ENCODE assay signal across 3 cellular contexts in the genomic region with DNA sequence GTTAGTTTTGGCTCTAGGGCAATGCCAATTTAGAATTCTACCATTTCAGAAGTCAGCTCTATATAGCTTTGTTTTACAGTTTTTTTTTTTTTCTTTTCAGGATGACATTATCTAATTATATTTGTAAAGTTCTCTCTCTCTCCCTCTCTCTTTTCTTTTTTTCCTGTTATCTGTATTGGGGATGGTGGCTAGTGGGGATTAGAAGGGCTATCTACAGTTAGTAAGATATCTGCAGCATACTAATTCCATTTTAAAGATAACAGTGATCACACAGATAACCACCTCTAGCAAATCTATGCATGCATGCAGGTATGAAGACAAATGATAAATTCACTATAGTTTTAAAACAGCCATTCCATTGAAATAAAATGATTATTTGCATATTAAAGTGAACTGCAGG.
"Had no signal": no experiment of that assay in that cellular context is flagged by ENCODE, and none has a peak within 500 bp of the region (broad histone marks: within the 10 kb centered on the region; RNA-seq: fewer than 3 reads in every experiment).

No MANE protein-coding gene starts in this region.

- ATAC-seq: GM12878 had no signal

- DNase-seq: GDM1, GF-D8 had no signal

- H3K4me3 ChIP-seq: GM12878 had no signal
